ENCODE assay signal across 9 cellular contexts in genomic region chr3:29440321-29441019, GRCh38.
DNase-seq lines count a peak whose midpoint lies in the region; ATAC-seq and TF ChIP-seq lines count a peak whose summit lies in the region.
"Had no signal": no experiment of that assay in that cellular context is flagged by ENCODE, and none has a peak within 500 bp of the region (broad histone marks: within the 10 kb centered on the region; RNA-seq: fewer than 3 reads in every experiment).

No MANE protein-coding gene starts in this region.

- H3K9me3 ChIP-seq in PC-3 (ENCODE audit: low read length), result no peaks in the 10 kb centered on the region
- H3K9me3 ChIP-seq in right cardiac atrium (ENCODE audit: control insufficient read depth, low read length), result no peaks in the 10 kb centered on the region
- H3K9me3 ChIP-seq: uterus had no signal

- peak overlapping the region; percentile 12; the same call in 1 of the 2 replicates for H3K27ac Mint-ChIP-seq in HFFc6

- H3K9me3 Mint-ChIP-seq in HFFc6, result no peaks in the 10 kb centered on the region

- POLR2A ChIA-PET in PC-3 (lab: Charles Lee; ENCODE audit: unreplicated experiment), result no interaction called here

- CTCF ChIA-PET in PC-3 (lab: Charles Lee), result no interaction called here

- 31% methylated on average over 11 of the region's 11 CpGs for WGBS in right cardiac atrium

- no TSS peak for BruUV-seq in PC-3 (replicated peaks; lab: Mats Ljungman, UMichigan)

- H2AFZ ChIP-seq in PC-3 (ENCODE audit: low read length), result peak overlapping the region; percentile 56

- intact Hi-C loops in PC-3 (cut with micrococcal nuclease) (loop anchor here (5.0 kb wide), 2 partner anchors 158 to 253 kb away; partner anchors contain the start of gene RBMS3), right cardiac atrium (cut with DNase I) (no loop called here)

- H3K4me3 ChIP-seq in PC-3 (ENCODE audit: low read length), result peak overlapping the region; percentile 49
- H3K4me3 ChIP-seq in right cardiac atrium (ENCODE audit: low read length), result peak overlapping the region; percentile 62
- H3K4me3 ChIP-seq in retinal pigment epithelial cell (ENCODE audit: low read length), result peak overlapping the region; percentile 23
- H3K4me3 ChIP-seq: uterus had no signal

- peaks cover 30% of the 10 kb centered on the region for H3K4me1 ChIP-seq in PC-3 (ENCODE audit: insufficient read depth, low read length)
- no peaks in the 10 kb centered on the region for H3K4me1 ChIP-seq in right cardiac atrium (ENCODE audit: control insufficient read depth, insufficient read depth, low read length)
- H3K4me1 ChIP-seq: uterus had no signal

- no peaks in the 10 kb centered on the region for H3K36me3 ChIP-seq in PC-3 (ENCODE audit: low read depth, low read length)
- H3K36me3 ChIP-seq: uterus had no signal

- ATAC-seq in PC-3 (peak; percentile 77), right cardiac atrium (peak; percentile 75 to 88), HG03095 (IDR thresholded peaks at IDR 0.05; ENCODE audit: unreplicated experiment) (no peak), HG03025 (IDR thresholded peaks at IDR 0.05; ENCODE audit: low FRiP score, unreplicated experiment) (no peak)

- H3K27me3 Mint-ChIP-seq in HFFc6 (ENCODE audit: insufficient read depth), result no peaks in the 10 kb centered on the region

- H3K9ac ChIP-seq in PC-3 (ENCODE audit: low read length), result no peak overlapping the region

- H3K9me2 ChIP-seq in PC-3 (replicated peaks; ENCODE audit: low read length), result no peaks in the 10 kb centered on the region

- H3K4me1 Mint-ChIP-seq in HFFc6 (ENCODE audit: low read depth), result peaks cover 47% of the 10 kb centered on the region

- no peak for TF ChIP-seq CTCF in HFFc6 (IDR thresholded peaks at IDR 0.05)
- TF ChIP-seq CTCF in PC-3 (conservative IDR thresholded peaks at IDR 0.05; ENCODE audit: low read depth, low read length), result no peak
- TF ChIP-seq CTCF in retinal pigment epithelial cell (conservative IDR thresholded peaks at IDR 0.05; ENCODE audit: low read depth, low read length), result no peak

- H3K27ac ChIP-seq in PC-3 (ENCODE audit: low read length) (no peak overlapping the region), right cardiac atrium (ENCODE audit: low read length) (peak overlapping the region; percentile 13)
- H3K27ac ChIP-seq: uterus had no signal

- DNase-seq in HFFc6 (no peak), PC-3 (peak; percentile 19), right cardiac atrium (peak in 2 of 3 donors; percentile 20 to 53), retinal pigment epithelial cell (ENCODE audit: low read depth) (no peak), occipital lobe (lab: John Stamatoyannopoulos, UW) (no peak), NK-92 (lab: John Stamatoyannopoulos, UW; ENCODE audit: unreplicated experiment) (no peak)
- DNase-seq: uterus had no signal

- H3F3A ChIP-seq in PC-3 (ENCODE audit: low read length, unreplicated experiment), result no peaks in the 10 kb centered on the region

- H3K4me2 ChIP-seq in PC-3 (ENCODE audit: low read length), result peak overlapping the region; percentile 61

- H3K27me3 ChIP-seq in PC-3 (ENCODE audit: low read length), result no peaks in the 10 kb centered on the region
- no peaks in the 10 kb centered on the region for H3K27me3 ChIP-seq in right cardiac atrium (ENCODE audit: control insufficient read depth, insufficient read depth)
- H3K27me3 ChIP-seq: uterus had no signal

- peak overlapping the region; percentile 55; the same call in 1 of the 2 replicates for H3K4me3 Mint-ChIP-seq in HFFc6

- no peaks in the 10 kb centered on the region for H4K20me1 ChIP-seq in PC-3 (ENCODE audit: low read length)

- H3K79me2 ChIP-seq in PC-3 (ENCODE audit: low read length), result no peaks in the 10 kb centered on the region

- H3K36me3 Mint-ChIP-seq in HFFc6 (ENCODE audit: low read depth), result peaks cover 14% of the 10 kb centered on the region

Comparison
In these comparisons a context has a peak if more than half of its experiments do, and no peak if none do; other contexts are left out.
1. DNase-seq: peak in PC-3 (single experiment) and right cardiac atrium (2 of 3); none in HFFc6 (single experiment), retinal pigment epithelial cell (single experiment), occipital lobe (single experiment) and NK-92 (single experiment).
2. ATAC-seq: peak in PC-3 (single experiment) and right cardiac atrium (2 of 2); none in HG03095 (single experiment) and HG03025 (single experiment).
3. Peak in every context shown above with its lines, with median percentiles within 50 percentile points of each other: H3K4me3 ChIP-seq.